ENCODE assay signal across 9 cellular contexts in genomic region chr5:151676719-151677118, GRCh38. TPM values are rescaled to one million over a fixed set of nuclear protein-coding genes. Genes with fewer than 3 reads are reported as not detected.
DNase-seq lines count a peak whose midpoint lies in the region; ATAC-seq, FAIRE-seq and TF ChIP-seq lines count a peak whose summit lies in the region.
"Had no signal": no experiment of that assay in that cellular context is flagged by ENCODE, and none has a peak within 500 bp of the region (broad histone marks: within the 10 kb centered on the region; RNA-seq: fewer than 3 reads in every experiment).

No MANE protein-coding gene starts in this region.

- DNase-seq in GM23338 (ENCODE audit: low spot score) = no peak
- DNase-seq in GM12878 (ENCODE audit: low read depth, low spot score) = no peak
- peak; percentile 25 for DNase-seq in iris pigment epithelial cell (ENCODE audit: low read depth)
- DNase-seq in small intestine = no peak
- DNase-seq in stimulated activated CD4-positive, alpha-beta T cell treated with anti-CD3 and anti-CD28 coated beads, Interleukin-4, amount 100 ng/mL, for 24 hours = no peak
- no peak for DNase-seq in midbrain (lab: John Stamatoyannopoulos, UW)
- DNase-seq in SHP77 (lab: John Stamatoyannopoulos, UW) = no peak

- H3K4me3 ChIP-seq in GM23338 (no peak overlapping the region), GM12878 (no peak overlapping the region), skeletal muscle satellite cell (ENCODE audit: low read length) (peak overlapping the region; percentile 42), small intestine (ENCODE audit: low read depth in 1 of 2, low read length in 2 of 2) (no peak overlapping the region)

- H3K27ac ChIP-seq in GM23338 (ENCODE audit: low read depth) = peak overlapping the region; percentile 84
- H3K27ac ChIP-seq in GM12878 (ENCODE audit: control insufficient read depth, insufficient read depth) = peak overlapping the region; percentile 65; the same call in 1 of the 2 replicates
- peak overlapping the region in 1 of 2 donors; percentile 79 for H3K27ac ChIP-seq in small intestine (ENCODE audit: low read depth in 1 of 2, low read length in 1 of 2)

- H3K4me2 ChIP-seq in GM23338 = peak overlapping the region; percentile 19
- H3K4me2 ChIP-seq in GM12878 (ENCODE audit: control insufficient read depth, insufficient read depth) = no peak overlapping the region
- H3K4me2 ChIP-seq in skeletal muscle satellite cell (ENCODE audit: low read length) = peak overlapping the region; percentile 58

- peaks cover 39% of the 10 kb centered on the region for H3K4me1 ChIP-seq in GM23338 (ENCODE audit: insufficient read depth)
- H3K4me1 ChIP-seq in GM12878 (ENCODE audit: control insufficient read depth, insufficient read depth, low read length) = peaks cover 27% of the 10 kb centered on the region
- H3K4me1 ChIP-seq in skeletal muscle satellite cell (ENCODE audit: control insufficient read depth, insufficient read depth, low read length) = peaks cover 95% of the 10 kb centered on the region
- peaks cover 0 to 2% of the 10 kb centered on the region in 2 donors for H3K4me1 ChIP-seq in small intestine (ENCODE audit: control insufficient read depth in 2 of 2, insufficient read depth in 1 of 2, low read depth in 1 of 2, low read length in 1 of 2)

- peaks cover 44% of the 10 kb centered on the region for H3K4me1 Mint-ChIP-seq in GM23338

- peak overlapping the region; percentile 17; the same call in 1 of the 3 replicates for H3K4me3 Mint-ChIP-seq in GM23338

- WGBS in GM12878 (ENCODE audit: insufficient coverage, insufficient replicate concordance, low lambda C conversion rate, missing lambda C conversion rate) = 91% methylated on average over 2 of the region's 2 CpGs
- 64 to 82% (median 76%) methylated on average over 2 of the region's 2 CpGs for WGBS in small intestine, 3 donors

- peaks cover 9% of the 10 kb centered on the region for H3K27me3 Mint-ChIP-seq in GM23338 (ENCODE audit: insufficient read depth, low read depth, poor library complexity)

- peaks cover 18% of the 10 kb centered on the region for H3K79me2 ChIP-seq in GM23338 (replicated peaks; ENCODE audit: insufficient read depth)
- H3K79me2 ChIP-seq in GM12878 (ENCODE audit: control insufficient read depth, insufficient read depth, low read length) = peaks cover 6% of the 10 kb centered on the region

- H3K27ac Mint-ChIP-seq in GM23338 = peak overlapping the region; percentile 76

- H3K36me3 ChIP-seq in GM23338 (ENCODE audit: insufficient read depth) (0 out of 2 replicates have a peak, but pooled peaks cover 6% of the 10 kb centered on the region), GM12878 (ENCODE audit: control insufficient read depth in 2 of 2, insufficient read depth in 2 of 2, low read length in 1 of 2) (peaks cover 0 to 11% of the 10 kb centered on the region in 2 experiments; a peak in 2 of 4 replicates), skeletal muscle satellite cell (ENCODE audit: insufficient read depth, low read length) (peaks cover 90% of the 10 kb centered on the region), small intestine (ENCODE audit: control insufficient read depth in 2 of 2, insufficient read depth in 2 of 2, low read length in 2 of 2) (no peaks in the 10 kb centered on the region)

- SMC1A ChIA-PET in GM12878 (lab: Charles Lee; ENCODE audit: uncharacterized antibody, unreplicated experiment) = no interaction called here

- H3K36me3 Mint-ChIP-seq in GM23338 (ENCODE audit: low read depth) = peaks cover 39% of the 10 kb centered on the region

- H2AFZ ChIP-seq in GM23338 = no peak overlapping the region
- no peak overlapping the region for H2AFZ ChIP-seq in GM12878 (ENCODE audit: control insufficient read depth, low read depth, low read length)

- no peaks in the 10 kb centered on the region for H3F3A ChIP-seq in GM23338 (replicated peaks; ENCODE audit: low read depth)

- H3K9ac ChIP-seq in GM12878 (ENCODE audit: control insufficient read depth, insufficient read depth, low read length) = no peak overlapping the region
- H3K9ac ChIP-seq in skeletal muscle satellite cell (ENCODE audit: low read depth, low read length) = peak overlapping the region; percentile 78

- TF ChIP-seq RAD21 in GM12878 (IDR thresholded peaks at IDR 0.05; ENCODE audit: insufficient read depth, low read depth, low read length) = no peak

- FAIRE-seq in GM12878 (lab: Jason Lieb, UNC) (no peak), small intestine (lab: Jason Lieb, UNC) (no peak)
- FAIRE-seq: bronchial epithelial cell had no signal

- in situ Hi-C loops in GM12878 (cut with MboI) = no loop called here

- TF ChIP-seq EP300 in GM12878 (IDR thresholded peaks at IDR 0.05; ENCODE audit: borderline replicate concordance in 1 of 2, control insufficient read depth in 1 of 2, low read depth in 2 of 2, low read length in 2 of 2) = no peak

- H3K9me3 ChIP-seq in GM12878 (replicated peaks; ENCODE audit: control insufficient read depth, insufficient read depth, low read length) = no peaks in the 10 kb centered on the region
- no peaks in the 10 kb centered on the region for H3K9me3 ChIP-seq in skeletal muscle satellite cell (replicated peaks; ENCODE audit: low read length)
- no peaks in the 10 kb centered on the region for H3K9me3 ChIP-seq in small intestine (ENCODE audit: control insufficient read depth, low read depth)

- no peaks in the 10 kb centered on the region for H4K20me1 ChIP-seq in GM23338 (replicated peaks; ENCODE audit: insufficient read depth)
- no peaks in the 10 kb centered on the region for H4K20me1 ChIP-seq in GM12878 (ENCODE audit: control insufficient read depth, insufficient read depth)

- peaks cover 4% of the 10 kb centered on the region; the same call in 1 of the 2 replicates for H3K9me2 ChIP-seq in GM23338 (ENCODE audit: insufficient read depth)

- CTCF ChIA-PET in GM12878 (lab: Yijun Ruan, JAX) = interaction anchor here (0.9 to 2.5 kb wide), 2 partner anchors 18 to 64 kb away, joined by 3 to 5 read pairs; no protein-coding TSS in a partner anchor

- BruUV-seq in GM12878 (replicated peaks; lab: Mats Ljungman, UMichigan) = no TSS peak

- no peak; the same call in 2 of the 3 replicates for ATAC-seq in GM23338
- ATAC-seq in GM12878 = no peak

- H3K9me3 Mint-ChIP-seq in GM23338 = no peaks in the 10 kb centered on the region

- H3K27me3 ChIP-seq in GM23338 (ENCODE audit: insufficient read depth) = no peaks in the 10 kb centered on the region
- no peaks in the 10 kb centered on the region for H3K27me3 ChIP-seq in GM12878 (replicated peaks in 1 of 2; ENCODE audit: control insufficient read depth in 2 of 2, insufficient read depth in 2 of 2, low read length in 1 of 2)
- no peaks in the 10 kb centered on the region for H3K27me3 ChIP-seq in skeletal muscle satellite cell (ENCODE audit: control insufficient read depth, insufficient read depth, low read length)
- no peaks in the 10 kb centered on the region for H3K27me3 ChIP-seq in small intestine (ENCODE audit: control insufficient read depth in 2 of 2, insufficient read depth in 2 of 2, low read length in 2 of 2)

- RAD21 ChIA-PET in GM12878 (lab: Charles Lee; ENCODE audit: unreplicated experiment) = no interaction called here

- intact Hi-C loops in GM12878 (cut with micrococcal nuclease; ENCODE audit: unreplicated experiment) = loop anchor here (5.0 kb wide), 1 partner anchor 46 kb away; no protein-coding TSS in a partner anchor

- TF ChIP-seq CTCF in GM23338 (conservative IDR thresholded peaks at IDR 0.05; ENCODE audit: low read depth in 2 of 2) = no peak
- no peak for TF ChIP-seq CTCF in GM12878 (IDR thresholded peaks at IDR 0.05 in 2 of 3, conservative IDR thresholded peaks at IDR 0.05 in 1 of 3; ENCODE audit: control insufficient read depth in 2 of 3, extremely low read depth in 1 of 3, insufficient read depth in 1 of 3, low read depth in 3 of 3, low read length in 3 of 3)

- TF ChIP-seq POLR2A in GM12878 (IDR thresholded peaks at IDR 0.05; ENCODE audit: low read depth, low read length) = no peak

- POLR2A ChIA-PET in GM12878 (lab: Charles Lee) = interaction anchor here (1.9 kb wide), 1 partner anchor 7 kb away, joined by 7 read pairs; no protein-coding TSS in a partner anchor

TF ChIP-seq in GM12878, 131 proteins besides CTCF, POLR2A, EP300 and RAD21 (continues in another document):
- TF ChIP-seq ASH2L (IDR thresholded peaks at IDR 0.05; ENCODE audit: borderline replicate concordance, low read depth) (no peak), ZBED1 (IDR thresholded peaks at IDR 0.05; ENCODE audit: borderline replicate concordance) (no peak), CHD2 (IDR thresholded peaks at IDR 0.05; ENCODE audit: borderline replicate concordance, low read depth, low read length) (no peak)
- TF ChIP-seq, protein P1, sequence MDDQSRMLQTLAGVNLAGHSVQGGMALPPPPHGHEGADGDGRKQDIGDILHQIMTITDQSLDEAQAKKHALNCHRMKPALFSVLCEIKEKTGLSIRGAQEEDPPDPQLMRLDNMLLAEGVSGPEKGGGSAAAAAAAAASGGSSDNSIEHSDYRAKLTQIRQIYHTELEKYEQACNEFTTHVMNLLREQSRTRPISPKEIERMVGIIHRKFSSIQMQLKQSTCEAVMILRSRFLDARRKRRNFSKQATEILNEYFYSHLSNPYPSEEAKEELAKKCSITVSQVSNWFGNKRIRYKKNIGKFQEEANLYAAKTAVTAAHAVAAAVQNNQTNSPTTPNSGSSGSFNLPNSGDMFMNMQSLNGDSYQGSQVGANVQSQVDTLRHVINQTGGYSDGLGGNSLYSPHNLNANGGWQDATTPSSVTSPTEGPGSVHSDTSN (IDR thresholded peaks at IDR 0.05; ENCODE audit: insufficient replicate concordance, low read depth, low read length) = no peak

RNA-seq across cellular contexts. Expression of gene SPARC, which starts 10.0 kb away (rescaled TPM):
- 203 and 218 TPM in 2 replicates for total RNA-seq in GM23338 (2014; rRNA removed; shearing (Covaris generic))
- polyA plus RNA-seq in GM23338 (2016; fragmentation: Nextera tagmentation; extraction: Ambion mirVana) = 200 and 225 TPM in 2 replicates
- total RNA-seq in GM12878 (2013; cell fraction: nucleolus; rRNA removed) = 4.7 and 7.5 TPM in 2 replicates
- 49.3 and 52.9 TPM in 2 replicates for total RNA-seq in GM12878 (2014; rRNA removed)
- 40.7 and 41.6 TPM in 2 replicates for total RNA-seq in GM12878 (2014; rRNA removed; fragmentation: Illumina TruSeq; extraction: Trizol)
- 81.7 and 89.7 TPM in 2 replicates for total RNA-seq in GM12878 (2021)
- 16.9 TPM for polyA plus RNA-seq in GM12878 (2011; ENCODE audit: low read depth)
- polyA plus RNA-seq in GM12878 (2011; rRNA removed) = 21.3 and 29.6 TPM in 2 replicates
- polyA plus RNA-seq in GM12878 (2011; cell fraction: cytosol; rRNA removed) = 27.5 and 37.0 TPM in 2 replicates
- 26.6 and 29.9 TPM in 2 replicates for polyA plus RNA-seq in GM12878 (2011; cell fraction: nucleus; rRNA removed)
- polyA plus RNA-seq in GM12878 (2012) = 34.9 and 54.3 TPM in 2 replicates
- 49.9 and 70.3 TPM in 2 replicates for polyA plus RNA-seq in GM12878 (2014; fragmentation: Illumina TruSeq; extraction: Trizol)
- polyA plus RNA-seq in GM12878 (2014; fragmentation: Nextera tagmentation; extraction: Ambion mirVana) = 10 to 100 TPM; 42.9 to 62.5 TPM
- polyA plus RNA-seq in GM12878 (2014; rRNA removed) = 51.5 and 62.0 TPM in 2 replicates
- polyA plus RNA-seq in GM12878 (2016; fragmentation: Nextera tagmentation; extraction: Ambion mirVana) = 100 to 1,000 TPM; 141 to 154 TPM
- polyA minus RNA-seq in GM12878 (2011; rRNA and poly(A)+ RNA removed) = 16.0 and 23.7 TPM in 2 replicates
- polyA minus RNA-seq in GM12878 (2011; cell fraction: cytosol; rRNA and poly(A)+ RNA removed) = 6.7 and 10.8 TPM in 2 replicates
- 1.9 and 3.7 TPM in 2 replicates for polyA minus RNA-seq in GM12878 (2011; cell fraction: nucleus; rRNA and poly(A)+ RNA removed)
- 652 and 1,273 TPM in 2 replicates for total RNA-seq in skeletal muscle satellite cell (2012; rRNA removed)
- polyA plus RNA-seq in small intestine = 100 to 1,000 TPM in 1 of 3 donors, 10 to 100 TPM in 1, 1 to 10 TPM in 1; 9.6 to 242 (median 29.2) TPM
